13 cellular contexts compared by ENCODE assay signal in genomic region chr22:37442537-37442936, GRCh38. TPM values are rescaled to one million over a fixed set of nuclear protein-coding genes. Genes with fewer than 3 reads are reported as not detected.
DNase-seq lines count a peak whose midpoint lies in the region; ATAC-seq, FAIRE-seq and TF ChIP-seq lines count a peak whose summit lies in the region.
"Had no signal": no experiment of that assay in that cellular context is flagged by ENCODE, and none has a peak within 500 bp of the region (broad histone marks: within the 10 kb centered on the region; RNA-seq: fewer than 3 reads in every experiment).

No MANE protein-coding gene starts in this region.

- DNase-seq in MCF 10A (ENCODE audit: unreplicated experiment) (peak; percentile 63), breast epithelium (ENCODE audit: low spot score in 2 of 2) (no peak), RCC 7860 (ENCODE audit: low spot score) (peak; percentile 20), epithelial cell of esophagus (ENCODE audit: low read depth) (peak; percentile 57), left ventricle myocardium superior (no peak)
- DNase-seq: activated T-cell treated with anti-CD3 and anti-CD28 coated beads, Interleukin-2, amount 50 U/mL, for 1 hour; C1 segment of cervical spinal cord; cerebellar nuclear complex had no signal

- BruUV-seq in MCF 10A (replicated peaks; lab: Mats Ljungman, UMichigan), result no TSS peak

- no peak for TF ChIP-seq POLR2A in breast epithelium (IDR thresholded peaks at IDR 0.05)

- no peaks in the 10 kb centered on the region for H3K4me1 Mint-ChIP-seq in MCF 10A (ENCODE audit: insufficient read depth, unreplicated experiment)

- no peaks in the 10 kb centered on the region for H3K27me3 Mint-ChIP-seq in MCF 10A (ENCODE audit: insufficient read depth, unreplicated experiment)

- no peak overlapping the region for H3K27ac ChIP-seq in breast epithelium
- H3K27ac ChIP-seq: KMS-11 had no signal

- intact Hi-C loops in MCF 10A (cut with micrococcal nuclease), result no loop called here
- intact Hi-C loops in breast epithelium (cut with DNase I; ENCODE audit: low total_unique reads), result no loop called here
- intact Hi-C loops in left ventricle myocardium superior (cut with micrococcal nuclease), result no loop called here

- H3K4me3 ChIP-seq in breast epithelium (no peak overlapping the region), epithelial cell of esophagus (ENCODE audit: low read length) (no peak overlapping the region)
- H3K4me3 ChIP-seq: lung had no signal

- H3K36me3 ChIP-seq in breast epithelium, result no peaks in the 10 kb centered on the region

- CTCF ChIA-PET in MCF 10A (lab: Yijun Ruan, JAX), result interaction anchor here (1.0 to 1.9 kb wide), 4 partner anchors 13 to 163 kb away, joined by 3 to 7 read pairs (median 4); no protein-coding TSS in a partner anchor

- H3K9me3 Mint-ChIP-seq in MCF 10A (ENCODE audit: unreplicated experiment), result peaks cover 9% of the 10 kb centered on the region

- no peak overlapping the region for H3K27ac Mint-ChIP-seq in MCF 10A (ENCODE audit: low read depth, unreplicated experiment)

- no peak for FAIRE-seq in RCC 7860 (lab: Jason Lieb, UNC)

- ATAC-seq in left ventricle myocardium superior (no peak), HG03280 (IDR thresholded peaks at IDR 0.05; ENCODE audit: unreplicated experiment) (no peak), HG03457 (IDR thresholded peaks at IDR 0.05; ENCODE audit: unreplicated experiment) (no peak), GM18520 (IDR thresholded peaks at IDR 0.05; ENCODE audit: unreplicated experiment) (no peak)

- H3K9me3 ChIP-seq in breast epithelium, result peaks cover 0 to 8% of the 10 kb centered on the region in 2 donors

- H3K4me1 ChIP-seq in breast epithelium, result no peaks in the 10 kb centered on the region

- POLR2A ChIA-PET in MCF 10A (lab: Yijun Ruan, JAX), result no interaction called here

- H3K27me3 ChIP-seq in breast epithelium, result peaks cover 0 to 17% of the 10 kb centered on the region in 2 donors

- TF ChIP-seq CTCF in MCF 10A (IDR thresholded peaks at IDR 0.05; ENCODE audit: unreplicated experiment) (no peak), breast epithelium (IDR thresholded peaks at IDR 0.05) (no peak), epithelial cell of esophagus (IDR thresholded peaks at IDR 0.05; ENCODE audit: insufficient read depth, low read depth, low read length, missing control alignments) (no peak)

- H3K36me3 Mint-ChIP-seq in MCF 10A (ENCODE audit: insufficient read depth, unreplicated experiment), result no peaks in the 10 kb centered on the region

- no peak overlapping the region for H3K4me3 Mint-ChIP-seq in MCF 10A (ENCODE audit: unreplicated experiment)

RNA-seq across cellular contexts. Expression of gene ELFN2, which starts 15.3 kb away (rescaled TPM):
- total RNA-seq in MCF 10A (2022), result 4.2 and 5.1 TPM in 2 replicates
- not detected for total RNA-seq in breast epithelium
- total RNA-seq in left ventricle myocardium superior, result 0.05 TPM

RNA-seq across cellular contexts. Expression of gene MFNG, which starts 43.6 kb away (rescaled TPM):
- 0.56 and 1.2 TPM in 2 replicates for total RNA-seq in MCF 10A (2022)
- 10 to 100 TPM in 2 of 3 donors, 1 to 10 TPM in 1; 9.4 to 20.6 (median 17.8) TPM for total RNA-seq in breast epithelium
- 13.9 TPM for total RNA-seq in left ventricle myocardium superior

Comparison
In these comparisons a context has a peak if more than half of its experiments do, and no peak if none do; other contexts are left out.
1. DNase-seq: peak in MCF 10A (single experiment), RCC 7860 (single experiment) and epithelial cell of esophagus (single experiment); none in breast epithelium (0 of 2) and left ventricle myocardium superior (single experiment).